ENCODE assay signal across 9 cellular contexts in genomic region chr17:3827124-3827773, GRCh38. TPM values are rescaled to one million over a fixed set of nuclear protein-coding genes. Genes with fewer than 3 reads are reported as not detected.
DNase-seq lines count a peak whose midpoint lies in the region; ATAC-seq, FAIRE-seq and TF ChIP-seq lines count a peak whose summit lies in the region.
"Had no signal": no experiment of that assay in that cellular context is flagged by ENCODE, and none has a peak within 500 bp of the region (broad histone marks: within the 10 kb centered on the region; RNA-seq: fewer than 3 reads in every experiment).

No MANE protein-coding gene starts in this region.

- POLR2A ChIA-PET in activated CD4-positive, alpha-beta memory T cell treated with anti-CD3 and anti-CD28 coated beads for 36 hours (lab: Charles Lee): interaction anchor here (2.1 kb wide), 1 partner anchor 89 kb away, joined by 9 read pairs; no protein-coding TSS in a partner anchor
- POLR2A ChIA-PET in H1 (lab: Charles Lee; ENCODE audit: partially characterized antibody): interaction anchor here (1.2 to 1.8 kb wide), 2 partner anchors 12 to 17 kb away, joined by 3 to 6 read pairs; no protein-coding TSS in a partner anchor

- H3K4me3 Mint-ChIP-seq in activated CD4-positive, alpha-beta memory T cell treated with anti-CD3 and anti-CD28 coated beads for 36 hours: no peak overlapping the region
- H3K4me3 Mint-ChIP-seq in natural killer cell treated with Interleukin-12 subunit alpha and Interleukin-12 subunit beta and Interleukin-15 and Interleukin-18, amount 100 ng/mL, for 72 hours: no peak overlapping the region

- no peak overlapping the region for H4K8ac ChIP-seq in H1 (ENCODE audit: extremely low read depth, insufficient read depth, low read length)

- TF ChIP-seq EP300 in H1 (IDR thresholded peaks at IDR 0.05; ENCODE audit: borderline replicate concordance in 1 of 2, low read depth in 2 of 2, low read length in 2 of 2): no peak

- TF ChIP-seq CTCF in NB4 (IDR thresholded peaks at IDR 0.05; ENCODE audit: low read depth, low read length): peak; percentile 67
- peak; percentile 37 to 87 (median 67) for TF ChIP-seq CTCF in H1 (IDR thresholded peaks at IDR 0.05; ENCODE audit: control extremely low read depth in 1 of 3, insufficient read depth in 1 of 3, low read depth in 1 of 3, low read length in 3 of 3)

- peaks cover 19% of the 10 kb centered on the region for H3K36me3 Mint-ChIP-seq in activated CD4-positive, alpha-beta memory T cell treated with anti-CD3 and anti-CD28 coated beads for 36 hours
- H3K36me3 Mint-ChIP-seq in natural killer cell treated with Interleukin-12 subunit alpha and Interleukin-12 subunit beta and Interleukin-15 and Interleukin-18, amount 100 ng/mL, for 72 hours: peaks cover 31% of the 10 kb centered on the region

- H3K18ac ChIP-seq in H1 (ENCODE audit: extremely low read depth, low read length): no peak overlapping the region

- peak; percentile 70 to 76; a peak in 3 of 4 replicates for TF ChIP-seq RAD21 in H1 (IDR thresholded peaks at IDR 0.05 in 1 of 2, conservative IDR thresholded peaks at IDR 0.05 in 1 of 2; ENCODE audit: low read depth in 2 of 2, low read length in 2 of 2)

- no peak overlapping the region for H2BK15ac ChIP-seq in H1 (ENCODE audit: low read length)

- H3K27me3 Mint-ChIP-seq in activated CD4-positive, alpha-beta memory T cell treated with anti-CD3 and anti-CD28 coated beads for 36 hours: no peaks in the 10 kb centered on the region
- H3K27me3 Mint-ChIP-seq in natural killer cell treated with Interleukin-12 subunit alpha and Interleukin-12 subunit beta and Interleukin-15 and Interleukin-18, amount 100 ng/mL, for 72 hours: no peaks in the 10 kb centered on the region

- H3K9me3 ChIP-seq in H1 (ENCODE audit: insufficient read depth in 2 of 2, low read depth in 1 of 2, low read length in 1 of 2): no peaks in the 10 kb centered on the region

- H3K27me3 ChIP-seq in H1 (replicated peaks in 1 of 4; ENCODE audit: control insufficient read depth in 3 of 4, extremely low read depth in 1 of 4, insufficient read depth in 3 of 4, low read length in 3 of 4): no peaks in the 10 kb centered on the region

- H4K91ac ChIP-seq in H1 (replicated peaks; ENCODE audit: insufficient read length, low read length): no peak overlapping the region

- H3K27ac Mint-ChIP-seq in activated CD4-positive, alpha-beta memory T cell treated with anti-CD3 and anti-CD28 coated beads for 36 hours: no peak overlapping the region
- H3K27ac Mint-ChIP-seq in natural killer cell treated with Interleukin-12 subunit alpha and Interleukin-12 subunit beta and Interleukin-15 and Interleukin-18, amount 100 ng/mL, for 72 hours: peak overlapping the region in 1 of 2 donors; percentile 27

- no peak overlapping the region for H2BK5ac ChIP-seq in H1 (ENCODE audit: low read depth, low read length)

- FAIRE-seq in H1 (lab: Jason Lieb, UNC): peak; percentile 83
- FAIRE-seq: islet of Langerhans had no signal

- peaks cover 2 to 4% of the 10 kb centered on the region in 2 experiments for H4K20me1 ChIP-seq in H1 (replicated peaks in 1 of 2; ENCODE audit: control insufficient read depth in 1 of 2, insufficient read depth in 2 of 2, low read length in 2 of 2)

- H3K27ac ChIP-seq in H1 (ENCODE audit: low read depth, low read length): no peak overlapping the region

- no peak for TF ChIP-seq POLR2A in NB4 (IDR thresholded peaks at IDR 0.05; ENCODE audit: extremely low read depth, insufficient read length)
- TF ChIP-seq POLR2A in H1 (IDR thresholded peaks at IDR 0.05; ENCODE audit: control extremely low read depth in 1 of 2, low read depth in 2 of 2, low read length in 2 of 2): no peak

- H3K4me3 ChIP-seq in NB4 (ENCODE audit: low read depth, low read length) (no peak overlapping the region), H1 (ENCODE audit: extremely low read depth in 1 of 4, insufficient read depth in 2 of 4, low read depth in 3 of 4, low read length in 4 of 4) (no peak overlapping the region)

- no peak overlapping the region for H3K14ac ChIP-seq in H1 (ENCODE audit: insufficient read length)

- no peak overlapping the region for H4K5ac ChIP-seq in H1 (ENCODE audit: insufficient read length, low read depth, low read length)

- no peak overlapping the region for H3K4ac ChIP-seq in H1 (replicated peaks; ENCODE audit: insufficient read length, low read depth, low read length)

- H3K4me1 Mint-ChIP-seq in activated CD4-positive, alpha-beta memory T cell treated with anti-CD3 and anti-CD28 coated beads for 36 hours (ENCODE audit: low read depth): no peaks in the 10 kb centered on the region
- peaks cover 8 to 17% of the 10 kb centered on the region in 2 donors for H3K4me1 Mint-ChIP-seq in natural killer cell treated with Interleukin-12 subunit alpha and Interleukin-12 subunit beta and Interleukin-15 and Interleukin-18, amount 100 ng/mL, for 72 hours (ENCODE audit: low read depth in 2 of 2)

- H3K9me3 Mint-ChIP-seq in activated CD4-positive, alpha-beta memory T cell treated with anti-CD3 and anti-CD28 coated beads for 36 hours: no peaks in the 10 kb centered on the region
- no peaks in the 10 kb centered on the region for H3K9me3 Mint-ChIP-seq in natural killer cell treated with Interleukin-12 subunit alpha and Interleukin-12 subunit beta and Interleukin-15 and Interleukin-18, amount 100 ng/mL, for 72 hours

- no peak overlapping the region for H2BK120ac ChIP-seq in H1 (replicated peaks; ENCODE audit: low read depth, low read length)

- peaks cover 0 to 4% of the 10 kb centered on the region in 2 experiments; a peak in 2 of 4 replicates for H3K79me2 ChIP-seq in H1 (ENCODE audit: control insufficient read depth in 1 of 2, insufficient read depth in 2 of 2, low read length in 2 of 2)

- H2AK5ac ChIP-seq in H1 (ENCODE audit: low read depth, low read length): no peak overlapping the region

- H3K4me1 ChIP-seq in H1 (replicated peaks in 1 of 4; ENCODE audit: control insufficient read depth in 3 of 4, insufficient read depth in 4 of 4, low read length in 3 of 4): no peaks in the 10 kb centered on the region

- H2AFZ ChIP-seq in H1 (ENCODE audit: low read length): no peak overlapping the region

- H3K9ac ChIP-seq in H1 (replicated peaks in 1 of 4; ENCODE audit: extremely low read depth in 1 of 4, low read depth in 3 of 4, low read length in 3 of 4): no peak overlapping the region

- peak; percentile 1 to 23 for DNase-seq in NCI-H2081 (lab: John Stamatoyannopoulos, UW)
- no peak for DNase-seq in NCI-H2081 treated with DMSO at 0.1 percent for 48 hours (lab: John Stamatoyannopoulos, UW)
- DNase-seq in NB4 (ENCODE audit: low read depth): peak; percentile 66
- DNase-seq in activated CD4-positive, alpha-beta memory T cell treated with anti-CD3 and anti-CD28 coated beads for 36 hours: peak; percentile 72
- DNase-seq in H1 (ENCODE audit: low read depth in 1 of 2, low spot score in 2 of 2): peak in 1 of 2 experiments; percentile 80
- DNase-seq in natural killer cell treated with Interleukin-12 subunit alpha and Interleukin-12 subunit beta and Interleukin-15 and Interleukin-18, amount 100 ng/mL, for 72 hours (ENCODE audit: low spot score): peak; percentile 72
- DNase-seq in stimulated activated naive CD4-positive, alpha-beta T cell treated with Interleukin-2 at 50 U/mL for 16 hours (lab: John Stamatoyannopoulos, UW): peak; percentile 60

- intact Hi-C loops in activated CD4-positive, alpha-beta memory T cell treated with anti-CD3 and anti-CD28 coated beads for 36 hours (cut with micrococcal nuclease): loop anchor here (1.0 to 2.0 kb wide), 2 partner anchors 90 to 144 kb away; no protein-coding TSS in a partner anchor

- no peak overlapping the region for H2BK12ac ChIP-seq in H1 (ENCODE audit: low read depth, low read length)

- H2BK20ac ChIP-seq in H1 (ENCODE audit: low read length): no peak overlapping the region

- no peak overlapping the region for H3K23ac ChIP-seq in H1 (ENCODE audit: insufficient read length)

- CTCF ChIA-PET in activated CD4-positive, alpha-beta memory T cell treated with anti-CD3 and anti-CD28 coated beads for 36 hours (lab: Charles Lee): interaction anchor here (0.7 to 10.1 kb wide), 23 partner anchors 10 to 149 kb away, joined by 3 to 402 read pairs (median 6); partner anchors contain the start of genes ITGAE and NCBP3
- CTCF ChIA-PET in H1 (lab: Charles Lee; ENCODE audit: partially characterized antibody): interaction anchor here (0.6 to 6.5 kb wide), 31 partner anchors 9 to 794 kb away, joined by 3 to 81 read pairs (median 4); partner anchors contain the start of gene NCBP3

- peaks cover 9 to 51% (median 43%) of the 10 kb centered on the region in 4 experiments for H3K36me3 ChIP-seq in H1 (ENCODE audit: control insufficient read depth in 2 of 4, insufficient read depth in 4 of 4, low read length in 3 of 4)

- peak in 1 of 2 donors; percentile 61 for ATAC-seq in natural killer cell treated with Interleukin-12 subunit alpha and Interleukin-12 subunit beta and Interleukin-15 and Interleukin-18, amount 100 ng/mL, for 72 hours
- ATAC-seq in HG03135 (IDR thresholded peaks at IDR 0.05; ENCODE audit: unreplicated experiment): no peak

- no peak overlapping the region for H3K4me2 ChIP-seq in H1 (ENCODE audit: insufficient read depth in 1 of 2, low read depth in 2 of 2, low read length in 2 of 2)

- H3K56ac ChIP-seq in H1 (replicated peaks; ENCODE audit: insufficient read length, low read depth, low read length): no peak overlapping the region

- 71% methylated on average over 6 of the region's 6 CpGs; no CpG with 5 or more reads in 1 of the 2 experiments for WGBS in H1 (ENCODE audit: extremely low coverage in 1 of 2, insufficient coverage in 1 of 2, insufficient read length in 1 of 2, insufficient replicate concordance in 2 of 2, low coverage in 1 of 2, low lambda C conversion rate in 2 of 2, missing lambda C conversion rate in 1 of 2), 2 experiments

- H3K23me2 ChIP-seq in H1 (ENCODE audit: low read depth, low read length): no peaks in the 10 kb centered on the region

- H3K79me1 ChIP-seq in H1 (ENCODE audit: low read depth, low read length): peaks cover 2% of the 10 kb centered on the region; the same call in 1 of the 2 replicates

RNA-seq across cellular contexts. Expression of gene NCBP3, which starts 18.8 kb away (rescaled TPM):
- 10 to 100 TPM; 38.8 to 42.4 TPM for total RNA-seq in activated CD4-positive, alpha-beta memory T cell treated with anti-CD3 and anti-CD28 coated beads for 36 hours
- total RNA-seq in H1 (2021; fragmentation: NEBNext Ultra II Directional; extraction: Animal tissue kit (Norgen Biotek cat#: 25700)): 46.1 and 47.9 TPM in 2 replicates
- polyA plus RNA-seq in H1 (2011; rRNA removed): 16.5 and 19.6 TPM in 2 replicates
- 32.0 TPM for polyA plus RNA-seq in H1 (2011; cell fraction: cytosol; rRNA removed)
- 22.5 TPM for polyA plus RNA-seq in H1 (2011; cell fraction: nucleus; rRNA removed)
- 30.6 to 59.0 TPM (median 33.4 TPM) in 4 replicates for polyA plus RNA-seq in H1 (2012, experiment 1 of 2)
- 4.8 TPM for polyA plus RNA-seq in H1 (2012, experiment 2 of 2)
- polyA plus RNA-seq in H1 (2013, experiment 1 of 2): 35.0 TPM
- polyA plus RNA-seq in H1 (2013, experiment 2 of 2): 30.6 TPM
- 17.6 and 18.9 TPM in 2 replicates for polyA minus RNA-seq in H1 (2011; rRNA and poly(A)+ RNA removed)
- polyA minus RNA-seq in H1 (2011; cell fraction: cytosol; rRNA and poly(A)+ RNA removed): 8.6 TPM
- polyA minus RNA-seq in H1 (2011; cell fraction: nucleus; rRNA and poly(A)+ RNA removed): 30.1 TPM
- 10 to 100 TPM; 52.4 to 71.9 TPM for total RNA-seq in natural killer cell treated with Interleukin-12 subunit alpha and Interleukin-12 subunit beta and Interleukin-15 and Interleukin-18, amount 100 ng/mL, for 72 hours

RNA-seq across cellular contexts. Expression of gene ITGAE, which starts 26.3 kb away (rescaled TPM):
- total RNA-seq in activated CD4-positive, alpha-beta memory T cell treated with anti-CD3 and anti-CD28 coated beads for 36 hours: 10 to 100 TPM; 32.8 to 34.4 TPM
- 23.2 and 24.5 TPM in 2 replicates for total RNA-seq in H1 (2021; fragmentation: NEBNext Ultra II Directional; extraction: Animal tissue kit (Norgen Biotek cat#: 25700))
- 25.5 and 43.1 TPM in 2 replicates for polyA plus RNA-seq in H1 (2011; rRNA removed)
- 45.3 TPM for polyA plus RNA-seq in H1 (2011; cell fraction: cytosol; rRNA removed)
- polyA plus RNA-seq in H1 (2011; cell fraction: nucleus; rRNA removed): 16.3 TPM
- 27.5 to 44.4 TPM (median 35.7 TPM) in 4 replicates for polyA plus RNA-seq in H1 (2012, experiment 1 of 2)
- polyA plus RNA-seq in H1 (2012, experiment 2 of 2): 28.9 TPM
- 35.8 TPM for polyA plus RNA-seq in H1 (2013, experiment 1 of 2)
- polyA plus RNA-seq in H1 (2013, experiment 2 of 2): 35.5 TPM
- polyA minus RNA-seq in H1 (2011; rRNA and poly(A)+ RNA removed): 7.4 and 9.9 TPM in 2 replicates
- polyA minus RNA-seq in H1 (2011; cell fraction: cytosol; rRNA and poly(A)+ RNA removed): 5.1 TPM
- polyA minus RNA-seq in H1 (2011; cell fraction: nucleus; rRNA and poly(A)+ RNA removed): 15.9 TPM
- total RNA-seq in natural killer cell treated with Interleukin-12 subunit alpha and Interleukin-12 subunit beta and Interleukin-15 and Interleukin-18, amount 100 ng/mL, for 72 hours: 10 to 100 TPM; 73.9 to 97.8 TPM
